Comparison of ENCODE assay signal across 8 cellular contexts in genomic region chr16:29201296-29202024, GRCh38.
A peak's percentile ranks its signal among the peaks of the same experiment; 100 is the strongest.
DNase-seq lines count a peak whose midpoint lies in the region; ATAC-seq, FAIRE-seq and TF ChIP-seq lines count a peak whose summit lies in the region.
"Not testable (repeated sequence)": the region's sequence is repeated elsewhere in the genome, so short reads cannot be mapped to it uniquely, and the experiment has no call there.

No MANE protein-coding gene starts in this region.

- not testable (repeated sequence) for H3K79me1 ChIP-seq in neuronal stem cell (ENCODE audit: low read depth, low read length)

- peak; percentile 76 for FAIRE-seq in HepG2 (lab: Jason Lieb, UNC)

- H3K27me3 ChIP-seq in A673 (replicated peaks; ENCODE audit: insufficient read depth, low read depth, low read length, poor library complexity); dorsolateral prefrontal cortex; HepG2 (ENCODE audit: control insufficient read depth in 1 of 2, insufficient read depth in 2 of 2, low read length in 2 of 2); neuronal stem cell (ENCODE audit: control insufficient read depth in 3 of 3, insufficient read depth in 3 of 3, low read depth in 1 of 3, low read length in 3 of 3); spleen (replicated peaks in 1 of 7): not testable (repeated sequence)

- not testable (repeated sequence) for H3K36me3 ChIP-seq in A673 (ENCODE audit: insufficient read depth, low read length, poor library complexity, severe bottlenecking); HepG2 (replicated peaks in 1 of 2; ENCODE audit: control insufficient read depth in 1 of 2, insufficient read depth in 2 of 2, low read length in 2 of 2); neuronal stem cell (replicated peaks in 1 of 2; ENCODE audit: control insufficient read depth in 2 of 2, insufficient read depth in 2 of 2, low read length in 2 of 2); spleen

- H3K4me1 Mint-ChIP-seq in activated CD4-positive, alpha-beta T cell treated with anti-CD3 and anti-CD28 coated beads, Interleukin-2, amount 10 ng/mL, durations not matched to agents 7 days and 5 days: not testable (repeated sequence)

- H2BK12ac ChIP-seq in neuronal stem cell (ENCODE audit: low read length): not testable (repeated sequence)

- not testable (repeated sequence) for H3K4ac ChIP-seq in neuronal stem cell (ENCODE audit: low read length)

- peak overlapping the region; percentile 38 for H3K18ac ChIP-seq in neuronal stem cell (ENCODE audit: low read length)

- peak overlapping the region; percentile 31 for H3K27ac Mint-ChIP-seq in activated CD4-positive, alpha-beta T cell treated with anti-CD3 and anti-CD28 coated beads, Interleukin-2, amount 10 ng/mL, durations not matched to agents 7 days and 5 days

- POLR2A ChIA-PET in A673 (lab: Charles Lee; ENCODE audit: low non-redundant PET); activated CD4-positive, alpha-beta T cell treated with anti-CD3 and anti-CD28 coated beads, Interleukin-2, amount 10 ng/mL, durations not matched to agents 7 days and 5 days (lab: Charles Lee); HepG2 (lab: Yijun Ruan, JAX): not testable (repeated sequence)

- peaks cover 13% of the 10 kb centered on the region for H3K4me1 ChIP-seq in A673 (ENCODE audit: insufficient read depth, low read length, poor library complexity, severe bottlenecking)
- peaks cover 38% of the 10 kb centered on the region for H3K4me1 ChIP-seq in HepG2 (ENCODE audit: insufficient read depth, low read length)
- H3K4me1 ChIP-seq in neuronal stem cell (ENCODE audit: control insufficient read depth in 2 of 2, insufficient read depth in 1 of 2, low read depth in 1 of 2, low read length in 2 of 2); spleen: not testable (repeated sequence)

- not testable (repeated sequence) for TF ChIP-seq EP300 in HepG2 (IDR thresholded peaks at IDR 0.05; ENCODE audit: low read depth in 2 of 2, low read length in 2 of 2); HepG2 (CRISPR knock-in tag; IDR thresholded peaks at IDR 0.05; ENCODE audit: borderline replicate concordance)

- H2BK5ac ChIP-seq in neuronal stem cell (ENCODE audit: low read length): not testable (repeated sequence)

- H2AK5ac ChIP-seq in neuronal stem cell (ENCODE audit: low read depth, low read length): not testable (repeated sequence)

- not testable (repeated sequence) for TF ChIP-seq RAD21 in HepG2 (CRISPR knock-in tag; IDR thresholded peaks at IDR 0.05)

- not testable (repeated sequence) for H4K8ac ChIP-seq in neuronal stem cell (ENCODE audit: low read depth, low read length)

- not testable (repeated sequence) for H3K4me2 ChIP-seq in HepG2 (ENCODE audit: low read depth, low read length); neuronal stem cell (ENCODE audit: insufficient read depth, low read length, poor library complexity, severe bottlenecking)

- DNase-seq in A673 (ENCODE audit: low spot score) (peak; percentile 15), NCI-H1092 treated with DMSO at 0.1 percent for 48 hours (lab: John Stamatoyannopoulos, UW) (peak; percentile 25), dorsolateral prefrontal cortex (peak in 6 of 10 donors; percentile 30 to 64 (median 46)), spleen (peak; percentile 23)
- not testable (repeated sequence) for DNase-seq in activated CD4-positive, alpha-beta T cell treated with anti-CD3 and anti-CD28 coated beads, Interleukin-2, amount 10 ng/mL, durations not matched to agents 7 days and 5 days; Right ventricle myocardium inferior (ENCODE audit: missing footprints); HepG2 (ENCODE audit: low spot score); neuronal stem cell (ENCODE audit: low spot score)

- 63% methylated on average over 25 of the region's 25 CpGs for whole genome bisulfite sequencing in HepG2 (ENCODE audit: low lambda C conversion rate)
- WGBS in neuronal stem cell (ENCODE audit: extremely low coverage in 2 of 2, insufficient read length in 2 of 2, insufficient replicate concordance in 1 of 2), 2 donors: no CpG with 5 or more reads among the region's 25 CpGs
- 84 to 91% (median 84%) methylated on average over 18 to 25 of the region's 25 CpGs for WGBS in spleen, 5 donors

- not testable (repeated sequence) for H2BK15ac ChIP-seq in neuronal stem cell (ENCODE audit: low read length)

- not testable (repeated sequence) for H2AFZ ChIP-seq in HepG2 (ENCODE audit: low read length); neuronal stem cell (ENCODE audit: low read length)

- in situ Hi-C loops in HepG2 (cut with HindIII; ENCODE audit: extremely low pct_ligation_motif_present, low pct_unique_long_range_greater_than_20kb): loop anchor here (25.0 kb wide), 1 partner anchor 89 kb away; no protein-coding TSS in a partner anchor

- H4K91ac ChIP-seq in neuronal stem cell (ENCODE audit: low read depth, low read length, poor library complexity): not testable (repeated sequence)

- TF ChIP-seq CTCF in A673 (conservative IDR thresholded peaks at IDR 0.05; ENCODE audit: low read depth, low read length); dorsolateral prefrontal cortex (IDR thresholded peaks at IDR 0.05 in 54 of 56, conservative IDR thresholded peaks at IDR 0.05 in 2 of 56; ENCODE audit: low read depth in 1 of 56, partially characterized antibody in 56 of 56); HepG2 (CRISPR knock-in tag; IDR thresholded peaks at IDR 0.05); spleen (IDR thresholded peaks at IDR 0.05 in 8 of 11, conservative IDR thresholded peaks at IDR 0.05 in 3 of 11): not testable (repeated sequence)

- not testable (repeated sequence) for H3K4me3 ChIP-seq in A673 (ENCODE audit: low read depth, low read length, poor library complexity, severe bottlenecking); dorsolateral prefrontal cortex; HepG2 (replicated peaks in 1 of 3; ENCODE audit: insufficient read depth in 1 of 3, low read depth in 2 of 3, low read length in 3 of 3); neuronal stem cell (ENCODE audit: low read length in 2 of 2); spleen

- intact Hi-C loops in A673 (cut with micrococcal nuclease; ENCODE audit: unreplicated experiment); dorsolateral prefrontal cortex (cut with DNase I); Right ventricle myocardium inferior (cut with DNase I); HepG2 (cut with micrococcal nuclease; ENCODE audit: unreplicated experiment); spleen (cut with DNase I; ENCODE audit: low total_unique reads): not testable (repeated sequence)

- H3K27ac ChIP-seq in A673 (ENCODE audit: low read depth, low read length, poor library complexity, severe bottlenecking); neuronal stem cell (replicated peaks; ENCODE audit: low read length); spleen: not testable (repeated sequence)
- peak overlapping the region in 4 of 59 donors; percentile 18 to 70 (median 42) for H3K27ac ChIP-seq in dorsolateral prefrontal cortex
- H3K27ac ChIP-seq in HepG2 (ENCODE audit: extremely low read length, insufficient read depth, low read length): peak overlapping the region; percentile 11

- H3K9me3 ChIP-seq in A673 (ENCODE audit: low read depth, low read length, poor library complexity, severe bottlenecking); HepG2 (ENCODE audit: low read length); neuronal stem cell (replicated peaks in 1 of 2; ENCODE audit: control insufficient read depth in 2 of 2, insufficient read depth in 1 of 2, low read depth in 1 of 2, low read length in 2 of 2); spleen: not testable (repeated sequence)

- H4K20me1 ChIP-seq in HepG2 (ENCODE audit: insufficient read depth, low read length): not testable (repeated sequence)

- not testable (repeated sequence) for H3K27me3 Mint-ChIP-seq in activated CD4-positive, alpha-beta T cell treated with anti-CD3 and anti-CD28 coated beads, Interleukin-2, amount 10 ng/mL, durations not matched to agents 7 days and 5 days

- H3K23ac ChIP-seq in neuronal stem cell (ENCODE audit: low read depth, low read length, poor library complexity): not testable (repeated sequence)

- H3K14ac ChIP-seq in neuronal stem cell (ENCODE audit: low read length): not testable (repeated sequence)

- not testable (repeated sequence) for TF ChIP-seq POLR2A in HepG2 (IDR thresholded peaks at IDR 0.05; ENCODE audit: insufficient read depth in 1 of 2, low read depth in 2 of 2, low read length in 2 of 2); spleen (IDR thresholded peaks at IDR 0.05)

- not testable (repeated sequence) for H3K36me3 Mint-ChIP-seq in activated CD4-positive, alpha-beta T cell treated with anti-CD3 and anti-CD28 coated beads, Interleukin-2, amount 10 ng/mL, durations not matched to agents 7 days and 5 days (ENCODE audit: low read depth)

- not testable (repeated sequence) for H3K9ac ChIP-seq in HepG2 (ENCODE audit: insufficient read depth, low read depth, low read length); neuronal stem cell (ENCODE audit: low read depth, low read length, poor library complexity)

- not testable (repeated sequence) for H2BK120ac ChIP-seq in neuronal stem cell (ENCODE audit: low read depth, low read length)

- not testable (repeated sequence) for H3K79me2 ChIP-seq in HepG2 (ENCODE audit: insufficient read depth, low read length)

- BruUV-seq in A673 (replicated peaks; lab: Mats Ljungman, UMichigan); HepG2 (replicated peaks; lab: Mats Ljungman, UMichigan): not testable (repeated sequence)

- H3K4me3 Mint-ChIP-seq in activated CD4-positive, alpha-beta T cell treated with anti-CD3 and anti-CD28 coated beads, Interleukin-2, amount 10 ng/mL, durations not matched to agents 7 days and 5 days: not testable (repeated sequence)

- CTCF ChIA-PET in A673 (lab: Charles Lee); activated CD4-positive, alpha-beta T cell treated with anti-CD3 and anti-CD28 coated beads, Interleukin-2, amount 10 ng/mL, durations not matched to agents 7 days and 5 days (lab: Charles Lee); HepG2 (lab: Yijun Ruan, JAX; ENCODE audit: low intra/inter-chr PET ratio, low total read pairs): not testable (repeated sequence)

- not testable (repeated sequence) for H3K9me3 Mint-ChIP-seq in activated CD4-positive, alpha-beta T cell treated with anti-CD3 and anti-CD28 coated beads, Interleukin-2, amount 10 ng/mL, durations not matched to agents 7 days and 5 days

- peak; percentile 62 for ATAC-seq in Right ventricle myocardium inferior
- ATAC-seq in HepG2: not testable (repeated sequence)
